In the genomic region with DNA sequence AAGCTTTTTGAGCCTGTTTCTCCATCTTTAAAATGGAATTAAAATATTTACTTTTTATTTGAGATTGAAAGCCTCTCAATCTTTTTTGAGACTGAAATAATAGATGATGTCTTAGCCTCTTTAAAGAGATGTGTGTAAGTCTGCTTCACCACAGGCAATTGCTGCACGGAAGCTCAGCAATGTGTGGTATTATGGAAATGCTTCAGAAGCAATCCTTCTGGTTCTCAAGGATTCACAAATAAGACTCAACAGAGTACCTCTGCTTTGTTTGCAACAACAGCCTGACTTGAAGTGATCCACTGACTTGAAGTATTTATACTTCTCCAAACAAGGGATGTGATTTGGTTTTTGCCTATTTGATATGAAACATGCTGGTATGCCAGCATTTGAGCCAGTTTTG, we compare ENCODE assay signal across 2 cellular contexts.
TF ChIP-seq lines count a peak whose summit lies in the region.

No MANE protein-coding gene starts in this region.

TF ChIP-seq in SK-N-SH, 30 proteins besides CTCF, POLR2A, EP300 and RAD21 (continued from another document):
- TF ChIP-seq GABPA (IDR thresholded peaks at IDR 0.05; ENCODE audit: low read depth) = no peak
- TF ChIP-seq FOSL2 (IDR thresholded peaks at IDR 0.05; ENCODE audit: borderline replicate concordance, low read depth) = no peak
- TF ChIP-seq TAF1 (IDR thresholded peaks at IDR 0.05; ENCODE audit: borderline replicate concordance, low read depth, low read length) = no peak
- TF ChIP-seq REST (IDR thresholded peaks at IDR 0.05; ENCODE audit: low read depth, low read length) = no peak
- no peak for TF ChIP-seq RXRA (IDR thresholded peaks at IDR 0.05; ENCODE audit: borderline replicate concordance, low read depth)

TF ChIP-seq in SK-N-SH treated with all-trans-retinoic acid at 6 μM for 48 hours, 23 proteins besides CTCF, POLR2A, EP300 and RAD21 (continued from another document):
- TF ChIP-seq, protein P1, sequence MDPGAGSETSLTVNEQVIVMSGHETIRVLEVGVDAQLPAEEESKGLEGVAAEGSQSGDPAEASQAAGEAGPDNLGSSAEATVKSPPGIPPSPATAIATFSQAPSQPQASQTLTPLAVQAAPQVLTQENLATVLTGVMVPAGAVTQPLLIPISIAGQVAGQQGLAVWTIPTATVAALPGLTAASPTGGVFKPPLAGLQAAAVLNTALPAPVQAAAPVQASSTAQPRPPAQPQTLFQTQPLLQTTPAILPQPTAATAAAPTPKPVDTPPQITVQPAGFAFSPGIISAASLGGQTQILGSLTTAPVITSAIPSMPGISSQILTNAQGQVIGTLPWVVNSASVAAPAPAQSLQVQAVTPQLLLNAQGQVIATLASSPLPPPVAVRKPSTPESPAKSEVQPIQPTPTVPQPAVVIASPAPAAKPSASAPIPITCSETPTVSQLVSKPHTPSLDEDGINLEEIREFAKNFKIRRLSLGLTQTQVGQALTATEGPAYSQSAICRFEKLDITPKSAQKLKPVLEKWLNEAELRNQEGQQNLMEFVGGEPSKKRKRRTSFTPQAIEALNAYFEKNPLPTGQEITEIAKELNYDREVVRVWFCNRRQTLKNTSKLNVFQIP (CRISPR knock-in tag; IDR thresholded peaks at IDR 0.05; ENCODE audit: borderline replicate concordance, low read depth) = no peak
- TF ChIP-seq RARB (CRISPR knock-in tag; IDR thresholded peaks at IDR 0.05) (no peak), TOX (CRISPR knock-in tag; IDR thresholded peaks at IDR 0.05; ENCODE audit: borderline replicate concordance) (no peak), ZNF565 (CRISPR knock-in tag; conservative IDR thresholded peaks at IDR 0.05; ENCODE audit: low read depth) (no peak)
- TF ChIP-seq, protein P2, sequence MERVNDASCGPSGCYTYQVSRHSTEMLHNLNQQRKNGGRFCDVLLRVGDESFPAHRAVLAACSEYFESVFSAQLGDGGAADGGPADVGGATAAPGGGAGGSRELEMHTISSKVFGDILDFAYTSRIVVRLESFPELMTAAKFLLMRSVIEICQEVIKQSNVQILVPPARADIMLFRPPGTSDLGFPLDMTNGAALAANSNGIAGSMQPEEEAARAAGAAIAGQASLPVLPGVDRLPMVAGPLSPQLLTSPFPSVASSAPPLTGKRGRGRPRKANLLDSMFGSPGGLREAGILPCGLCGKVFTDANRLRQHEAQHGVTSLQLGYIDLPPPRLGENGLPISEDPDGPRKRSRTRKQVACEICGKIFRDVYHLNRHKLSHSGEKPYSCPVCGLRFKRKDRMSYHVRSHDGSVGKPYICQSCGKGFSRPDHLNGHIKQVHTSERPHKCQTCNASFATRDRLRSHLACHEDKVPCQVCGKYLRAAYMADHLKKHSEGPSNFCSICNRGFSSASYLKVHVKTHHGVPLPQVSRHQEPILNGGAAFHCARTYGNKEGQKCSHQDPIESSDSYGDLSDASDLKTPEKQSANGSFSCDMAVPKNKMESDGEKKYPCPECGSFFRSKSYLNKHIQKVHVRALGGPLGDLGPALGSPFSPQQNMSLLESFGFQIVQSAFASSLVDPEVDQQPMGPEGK (CRISPR knock-in tag; IDR thresholded peaks at IDR 0.05; ENCODE audit: borderline replicate concordance) = no peak
TF ChIP-seq in SK-N-SH treated with all-trans-retinoic acid at 6 μM for 48 hours: peak in this region for 0.
